Comparison of ENCODE assay signal across 1 cellular context in genomic region chr11:121023848-121024751, GRCh38.
A peak's percentile ranks its signal among the peaks of the same experiment; 100 is the strongest.
TF ChIP-seq lines count a peak whose summit lies in the region.

TSS of gene TBCEL (plus strand) at chr11:121024102. CDS start at chr11:121045691, 21,589 bp downstream.

TF ChIP-seq in HepG2, 621 proteins besides CTCF, POLR2A, EP300 and RAD21 (continued from another document and continues in another):
- no peak for TF ChIP-seq TRIM22 (IDR thresholded peaks at IDR 0.05)
- no peak for TF ChIP-seq ZNF512 (CRISPR knock-in tag; IDR thresholded peaks at IDR 0.05)
- no peak for TF ChIP-seq FOXM1 (CRISPR knock-in tag; IDR thresholded peaks at IDR 0.05)
- TF ChIP-seq MBD4 (IDR thresholded peaks at IDR 0.05; ENCODE audit: borderline replicate concordance, low read length) = no peak
- TF ChIP-seq HMGA1 (CRISPR knock-in tag; conservative IDR thresholded peaks at IDR 0.05) = no peak
- no peak for TF ChIP-seq HIC2 (CRISPR knock-in tag; IDR thresholded peaks at IDR 0.05; ENCODE audit: low read depth)
- peak; percentile 95 for TF ChIP-seq ELF1 (CRISPR knock-in tag; IDR thresholded peaks at IDR 0.05)
- no peak for TF ChIP-seq AHDC1 (CRISPR knock-in tag; IDR thresholded peaks at IDR 0.05; ENCODE audit: borderline replicate concordance)
- no peak for TF ChIP-seq ZNF460 (CRISPR knock-in tag; IDR thresholded peaks at IDR 0.05; ENCODE audit: borderline replicate concordance)
- TF ChIP-seq DNMT1 (CRISPR knock-in tag; IDR thresholded peaks at IDR 0.05) = no peak
- TF ChIP-seq ISX (CRISPR knock-in tag; conservative IDR thresholded peaks at IDR 0.05) = no peak
- peak; percentile 51; the same call in 1 of the 2 replicates for TF ChIP-seq ZSCAN21 (CRISPR knock-in tag; IDR thresholded peaks at IDR 0.05; ENCODE audit: borderline replicate concordance)
- no peak for TF ChIP-seq ZNF619 (CRISPR knock-in tag; IDR thresholded peaks at IDR 0.05)
- no peak for TF ChIP-seq ZNF777 (CRISPR knock-in tag; IDR thresholded peaks at IDR 0.05)
- no peak for TF ChIP-seq PRDM10 (CRISPR knock-in tag; IDR thresholded peaks at IDR 0.05; ENCODE audit: low read depth)
- TF ChIP-seq ARID3A (IDR thresholded peaks at IDR 0.05; ENCODE audit: low read depth, low read length) = no peak
- no peak for TF ChIP-seq MATR3 (CRISPR knock-in tag; IDR thresholded peaks at IDR 0.05)
- peak; percentile 51; the same call in 1 of the 2 replicates for TF ChIP-seq ZZZ3 (CRISPR knock-in tag; IDR thresholded peaks at IDR 0.05; ENCODE audit: borderline replicate concordance)
- TF ChIP-seq THAP11 (CRISPR knock-in tag; IDR thresholded peaks at IDR 0.05) = peak; percentile 87
- no peak for TF ChIP-seq ZUFSP (CRISPR knock-in tag; IDR thresholded peaks at IDR 0.05; ENCODE audit: borderline replicate concordance)
- TF ChIP-seq ZSCAN25 (CRISPR knock-in tag; IDR thresholded peaks at IDR 0.05) = peak; percentile 25; the same call in 1 of the 2 replicates
- no peak; the same call in 1 of the 2 replicates for TF ChIP-seq DMAP1 (CRISPR knock-in tag; IDR thresholded peaks at IDR 0.05)
- no peak for TF ChIP-seq ZBTB8A (CRISPR knock-in tag; IDR thresholded peaks at IDR 0.05; ENCODE audit: borderline replicate concordance, low read depth)
- no peak for TF ChIP-seq RBAK (CRISPR knock-in tag; IDR thresholded peaks at IDR 0.05)
- TF ChIP-seq IRF9 (CRISPR knock-in tag; IDR thresholded peaks at IDR 0.05; ENCODE audit: borderline replicate concordance) = 0 out of 2 replicates have a peak, but pooled peaks have one; percentile 44
- peak; percentile 77 for TF ChIP-seq AGO2 (optimal IDR thresholded peaks at IDR 0.05; ENCODE audit: low read depth, low read length)
- peak; percentile 68 for TF ChIP-seq IKZF4 (CRISPR knock-in tag; IDR thresholded peaks at IDR 0.05; ENCODE audit: borderline replicate concordance, low read depth, not compliant biosample characterization)
- TF ChIP-seq ZNF546 (CRISPR knock-in tag; conservative IDR thresholded peaks at IDR 0.05) = 0 out of 2 replicates have a peak, but pooled peaks have one; percentile 73
- peak; percentile 91 for TF ChIP-seq HDAC1 (CRISPR knock-in tag; IDR thresholded peaks at IDR 0.05)
- TF ChIP-seq ZNF296 (CRISPR knock-in tag; conservative IDR thresholded peaks at IDR 0.05) = no peak
- 0 out of 2 replicates have a peak, but pooled peaks have one; percentile 35 for TF ChIP-seq ATF2 (CRISPR knock-in tag; IDR thresholded peaks at IDR 0.05)
- peak; percentile 45; the same call in 1 of the 2 replicates for TF ChIP-seq NRL (CRISPR knock-in tag; IDR thresholded peaks at IDR 0.05; ENCODE audit: borderline replicate concordance)
- no peak for TF ChIP-seq SP140L (CRISPR knock-in tag; IDR thresholded peaks at IDR 0.05; ENCODE audit: borderline replicate concordance)
- TF ChIP-seq ZFP36L2 (CRISPR knock-in tag; IDR thresholded peaks at IDR 0.05) = no peak
- 0 out of 2 replicates have a peak, but pooled peaks have one; percentile 51 for TF ChIP-seq ZNF639 (CRISPR knock-in tag; conservative IDR thresholded peaks at IDR 0.05)
- TF ChIP-seq ZNF124 (CRISPR knock-in tag; IDR thresholded peaks at IDR 0.05) = 0 out of 2 replicates have a peak, but pooled peaks have one; percentile 41
